In the genomic region with DNA sequence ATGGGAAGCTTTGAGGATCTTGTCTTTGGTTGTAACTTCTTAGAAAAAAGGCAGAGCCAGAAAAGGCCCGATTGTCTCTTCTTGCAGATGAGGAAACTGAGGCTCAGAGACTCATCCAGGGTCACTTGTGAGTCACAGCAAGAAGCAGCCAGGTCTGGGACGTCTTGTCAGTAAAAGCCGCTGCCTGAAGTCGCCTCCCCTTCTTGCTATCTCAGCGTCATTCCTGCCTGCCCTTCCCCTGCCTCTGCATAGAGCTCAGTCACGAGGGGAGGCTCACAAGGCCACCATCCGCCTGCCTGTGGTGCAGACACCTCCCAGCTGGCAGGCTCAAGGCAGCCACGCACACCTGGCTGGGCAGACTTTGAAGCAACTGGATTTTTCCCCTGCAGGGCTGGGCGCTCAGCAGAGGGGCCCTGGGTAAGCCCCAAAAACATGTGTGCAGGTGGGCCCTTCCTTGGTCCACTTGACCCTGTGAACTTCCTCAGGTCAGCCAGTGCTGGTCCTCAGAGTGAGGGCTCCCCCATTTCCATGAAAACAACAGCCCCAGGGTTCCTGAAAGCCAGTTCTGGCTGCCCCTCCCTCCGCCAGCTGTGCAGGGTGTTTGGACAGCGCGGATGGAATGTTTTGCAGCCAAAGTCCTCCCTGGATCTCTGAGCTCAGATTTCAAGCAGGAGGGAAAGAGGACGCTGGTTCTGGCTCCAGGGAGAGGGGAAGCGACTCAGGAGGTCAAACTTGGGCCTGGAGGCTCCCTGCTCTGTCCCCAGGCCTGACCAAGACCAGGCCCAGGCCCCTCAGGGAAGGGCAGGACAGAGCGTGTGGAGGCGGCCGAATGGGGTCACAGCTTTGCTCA, we compare ENCODE assay signal across 10 cellular contexts. TPM values are rescaled to one million over a fixed set of nuclear protein-coding genes. Genes with fewer than 3 reads are reported as not detected.
DNase-seq lines count a peak whose midpoint lies in the region; ATAC-seq, FAIRE-seq and TF ChIP-seq lines count a peak whose summit lies in the region.
"Had no signal": no experiment of that assay in that cellular context is flagged by ENCODE, and none has a peak within 500 bp of the region (broad histone marks: within the 10 kb centered on the region; RNA-seq: fewer than 3 reads in every experiment).

No MANE protein-coding gene starts in this region.

- H3K27ac ChIP-seq in gastroesophageal sphincter (peak overlapping the region; percentile 37 to 88 (median 83)), pancreas (peak overlapping the region in 3 of 4 donors; percentile 24 to 66 (median 54))

- H3K4me1 ChIP-seq in Caco-2 = peaks cover 48% of the 10 kb centered on the region
- H3K4me1 ChIP-seq in gastroesophageal sphincter = peaks cover 0 to 56% (median 30%) of the 10 kb centered on the region in 3 donors
- H3K4me1 ChIP-seq in pancreas = peaks cover 0 to 7% (median 0%) of the 10 kb centered on the region in 3 donors

- H3K27me3 ChIP-seq in Caco-2 (replicated peaks; ENCODE audit: control insufficient read depth, insufficient read depth, low read length) = no peaks in the 10 kb centered on the region
- peaks cover 24% of the 10 kb centered on the region for H3K27me3 ChIP-seq in gastroesophageal sphincter
- no peaks in the 10 kb centered on the region for H3K27me3 ChIP-seq in pancreas

- CTCF ChIA-PET in Caco-2 (lab: Charles Lee) = interaction anchor here (0.6 to 2.9 kb wide), 13 partner anchors 16 to 182 kb away, joined by 3 to 50 read pairs (median 5); no protein-coding TSS in a partner anchor

- H3K36me3 Mint-ChIP-seq in Caco-2 (ENCODE audit: insufficient read depth, unreplicated experiment) (peaks cover 4% of the 10 kb centered on the region), T-helper 17 cell (ENCODE audit: low read depth) (peaks cover 5% of the 10 kb centered on the region)

- peak overlapping the region; percentile 98 for H3K27ac Mint-ChIP-seq in Caco-2 (ENCODE audit: unreplicated experiment)
- H3K27ac Mint-ChIP-seq in T-helper 17 cell = peak overlapping the region; percentile 65

- no peak for TF ChIP-seq EP300 in gastroesophageal sphincter (IDR thresholded peaks at IDR 0.05)

- TF ChIP-seq POLR2A in gastroesophageal sphincter (IDR thresholded peaks at IDR 0.05) = no peak

- H3K9me3 ChIP-seq in Caco-2 = no peaks in the 10 kb centered on the region
- H3K9me3 ChIP-seq in T-helper 17 cell (ENCODE audit: control insufficient read depth, low read length, poor library complexity, severe bottlenecking) = no peaks in the 10 kb centered on the region
- H3K9me3 ChIP-seq in gastroesophageal sphincter = no peaks in the 10 kb centered on the region
- H3K9me3 ChIP-seq in pancreas = no peaks in the 10 kb centered on the region

- DNase-seq in Caco-2 = peak; percentile 89 to 92
- DNase-seq in T-helper 17 cell = no peak
- peak in 4 of 6 donors; percentile 44 to 87 (median 76) for DNase-seq in pancreas
- no peak for DNase-seq in HPDE6-E6E7 (ENCODE audit: extremely low spot score)
- DNase-seq in NOMO-1 treated with DMSO at 0.1 percent for 48 hours (lab: John Stamatoyannopoulos, UW; ENCODE audit: unreplicated experiment) = no peak
- DNase-seq in NCI-H146 treated with DMSO at 0.1 percent for 48 hours (lab: John Stamatoyannopoulos, UW; ENCODE audit: unreplicated experiment) = no peak
- DNase-seq: activated CD4-positive, alpha-beta T cell treated with anti-CD3 and anti-CD28 coated beads for 1 hour had no signal

- POLR2A ChIA-PET in Caco-2 (lab: Charles Lee) = interaction anchor here (0.5 to 2.2 kb wide), 12 partner anchors 8 to 1081 kb away, joined by 3 to 19 read pairs (median 5); a partner anchor contains a TSS

- H3K27me3 Mint-ChIP-seq in Caco-2 (ENCODE audit: insufficient read depth, unreplicated experiment) = no peaks in the 10 kb centered on the region
- H3K27me3 Mint-ChIP-seq in T-helper 17 cell = peaks cover 49% of the 10 kb centered on the region

- no peaks in the 10 kb centered on the region for H3K36me3 ChIP-seq in Caco-2 (ENCODE audit: control insufficient read depth, insufficient read depth, low read length)
- no peaks in the 10 kb centered on the region for H3K36me3 ChIP-seq in gastroesophageal sphincter
- H3K36me3 ChIP-seq in pancreas = no peaks in the 10 kb centered on the region

- no peak for FAIRE-seq in pancreas (lab: Jason Lieb, UNC)

- intact Hi-C loops in Caco-2 (cut with micrococcal nuclease; ENCODE audit: unreplicated experiment) (loop anchor here (1.0 kb wide), 2 partner anchors 24 kb away; no protein-coding TSS in a partner anchor), pancreas (cut with DNase I) (no loop called here)

- H3K4me1 Mint-ChIP-seq in Caco-2 (ENCODE audit: low read depth, unreplicated experiment) (peaks cover 49% of the 10 kb centered on the region), T-helper 17 cell (peaks cover 3% of the 10 kb centered on the region)

- WGBS in gastroesophageal sphincter (ENCODE audit: low coverage in 1 of 2), 2 donors = 60 to 79% methylated on average over 1 to 7 of the region's 17 CpGs
- 45 to 48% methylated on average over 17 of the region's 17 CpGs for WGBS in pancreas, 2 donors

- TF ChIP-seq CTCF in Caco-2 (IDR thresholded peaks at IDR 0.05; ENCODE audit: insufficient read depth in 1 of 2, low read depth in 1 of 2, low read length in 1 of 2, severe bottlenecking in 1 of 2, unreplicated experiment in 1 of 2) (no peak), gastroesophageal sphincter (IDR thresholded peaks at IDR 0.05) (no peak), pancreas (IDR thresholded peaks at IDR 0.05) (no peak)

- ATAC-seq in T-helper 17 cell (no peak), gastroesophageal sphincter (peak; percentile 85), pancreas (peak; percentile 38 to 97 (median 86)), GM21381 (IDR thresholded peaks at IDR 0.05; ENCODE audit: unreplicated experiment) (no peak)

- BruUV-seq in Caco-2 (replicated peaks; lab: Mats Ljungman, UMichigan) = no TSS peak

- H3K9me3 Mint-ChIP-seq in Caco-2 (ENCODE audit: unreplicated experiment) = no peaks in the 10 kb centered on the region

- H3K4me3 ChIP-seq in Caco-2 (ENCODE audit: low read depth, low read length) (no peak overlapping the region), gastroesophageal sphincter (no peak overlapping the region), pancreas (no peak overlapping the region)

- peak overlapping the region; percentile 68 for H3K4me3 Mint-ChIP-seq in Caco-2 (ENCODE audit: unreplicated experiment)
- H3K4me3 Mint-ChIP-seq in T-helper 17 cell = no peak overlapping the region

RNA-seq across cellular contexts. Expression of a gene that starts 6.0 kb away (rescaled TPM):
- total RNA-seq in Caco-2 (2022) (8.3 and 10.6 TPM in 2 replicates), T-helper 17 cell (not detected), gastroesophageal sphincter (10 to 100 TPM; 11.5 to 22.1 (median 14.7) TPM), pancreas (1 to 10 TPM; 1.9 to 5.6 (median 2.6) TPM)
- 1 to 10 TPM; 3.4 to 4.2 TPM for polyA plus RNA-seq in pancreas

RNA-seq across cellular contexts. Expression of a gene that starts 26.8 kb away (rescaled TPM):
- total RNA-seq in Caco-2 (2022) (4.7 and 6.7 TPM in 2 replicates), T-helper 17 cell (under 1 TPM; 0.26 to 0.35 TPM), gastroesophageal sphincter (1 to 10 TPM; 3.0 to 4.0 (median 3.4) TPM), pancreas (1 to 10 TPM in 3 of 6 donors, under 1 TPM in 3; 0.43 to 2.4 (median 0.98) TPM)
- 1 to 10 TPM; 1.2 to 1.7 TPM for polyA plus RNA-seq in pancreas
- total RNA-seq: Daoy had no signal

RNA-seq across cellular contexts. Expression of a gene that starts 32.0 kb away (rescaled TPM):
- total RNA-seq in Caco-2 (2022) (26.1 and 32.7 TPM in 2 replicates), T-helper 17 cell (10 to 100 TPM in 1 of 2 donors, 1 to 10 TPM in 1; 8.5 to 14.5 TPM), gastroesophageal sphincter (10 to 100 TPM; 41.6 to 81.6 (median 60.5) TPM), pancreas (10 to 100 TPM; 11.2 to 26.6 (median 16.7) TPM)
- polyA plus RNA-seq in pancreas = 10 to 100 TPM; 35.2 to 42.7 TPM

RNA-seq across cellular contexts. Expression of a gene that starts 44.0 kb away (rescaled TPM):
- total RNA-seq in Caco-2 (2022) (1,282 and 1,565 TPM in 2 replicates), T-helper 17 cell (1,000 to 10,000 TPM; 1,744 to 2,260 TPM), gastroesophageal sphincter (1,000 to 10,000 TPM; 1,945 to 2,292 (median 2,070) TPM), pancreas (1,000 to 10,000 TPM; 1,217 to 1,772 (median 1,396) TPM)
- polyA plus RNA-seq in pancreas = 1,000 to 10,000 TPM; 1,114 to 1,632 TPM

Comparison
In these comparisons a context has a peak if more than half of its experiments do, and no peak if none do; other contexts are left out.
1. DNase-seq: peak in Caco-2 (2 of 2) and pancreas (4 of 6); none in T-helper 17 cell (0 of 3), HPDE6-E6E7 (single experiment), NOMO-1 treated with DMSO at 0.1 percent for 48 hours (single experiment) and NCI-H146 treated with DMSO at 0.1 percent for 48 hours (single experiment).
2. ATAC-seq: peak in gastroesophageal sphincter (single experiment) and pancreas (4 of 4); none in T-helper 17 cell (single experiment) and GM21381 (single experiment).